ENCODE assay signal across 16 cellular contexts in the genomic region with DNA sequence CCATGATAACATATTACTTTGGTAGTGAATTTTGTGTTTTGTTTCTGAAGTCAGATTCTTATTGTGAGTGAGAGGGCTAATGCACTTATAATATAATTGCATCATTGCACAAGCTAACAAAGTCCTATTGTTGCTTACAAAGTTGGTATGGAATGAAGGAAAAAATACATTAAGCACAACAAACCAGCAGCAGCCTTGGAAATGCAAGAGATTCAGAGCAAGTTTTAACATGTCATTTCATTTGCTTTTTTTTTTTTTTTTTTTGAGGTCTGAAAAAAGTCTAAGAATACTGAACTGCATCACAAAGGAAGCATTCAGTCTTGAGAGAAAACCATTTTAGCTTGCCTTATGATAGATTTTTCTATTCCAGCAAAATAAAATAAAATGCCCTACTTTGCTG. TPM values are rescaled to one million over a fixed set of nuclear protein-coding genes. Genes with fewer than 3 reads are reported as not detected.
"Had no signal": no experiment of that assay in that cellular context is flagged by ENCODE, and none has a peak within 500 bp of the region (broad histone marks: within the 10 kb centered on the region; RNA-seq: fewer than 3 reads in every experiment).

No MANE protein-coding gene starts in this region.

- H3K4me3 Mint-ChIP-seq: activated naive CD8-positive, alpha-beta T cell; central memory CD8-positive, alpha-beta T cell; natural killer cell had no signal

- H3K36me3 Mint-ChIP-seq: activated naive CD8-positive, alpha-beta T cell; natural killer cell had no signal

- H3K27ac ChIP-seq: brain microvascular endothelial cell, coronary artery, esophagus muscularis mucosa, upper lobe of right lung, VCaP had no signal

- H3K4me3 ChIP-seq: coronary artery, esophagus muscularis mucosa, upper lobe of right lung had no signal

- H3K9me3 ChIP-seq: upper lobe of right lung had no signal

- DNase-seq: activated CD4-positive, CD25-positive, alpha-beta regulatory T cell treated with anti-CD3 and anti-CD28 coated beads, Interleukin-2, amount 50 U/mL, for 72 hours; activated gamma-delta T cell treated with Interleukin-2 at 50 U/mL for 16 hours; brain microvascular endothelial cell; mesenchymal stem cell; natural killer cell; stimulated activated CD8-positive, alpha-beta memory T cell treated with anti-CD3 and anti-CD28 coated beads, Interleukin-4, amount 100 ng/mL, for 48 hours; stimulated activated naive CD4-positive, alpha-beta T cell; SW 1271; T-helper 2 cell; upper lobe of right lung had no signal

- H3K4me1 Mint-ChIP-seq: central memory CD8-positive, alpha-beta T cell; natural killer cell had no signal

- H3K27me3 ChIP-seq: brain microvascular endothelial cell, esophagus muscularis mucosa, upper lobe of right lung had no signal

- H3K36me3 ChIP-seq: brain microvascular endothelial cell, esophagus muscularis mucosa, upper lobe of right lung had no signal

- H3K27ac Mint-ChIP-seq: activated naive CD8-positive, alpha-beta T cell; natural killer cell had no signal

- H3K27me3 Mint-ChIP-seq: central memory CD8-positive, alpha-beta T cell had no signal

- H3K4me1 ChIP-seq: upper lobe of right lung had no signal

RNA-seq across cellular contexts. Expression of a gene that starts 57.6 kb away (rescaled TPM):
- total RNA-seq: activated CD8-positive, alpha-beta memory T cell treated with anti-CD3 and anti-CD28 coated beads for 36 hours had no signal
